ENCODE assay signal across 16 cellular contexts in the genomic region with DNA sequence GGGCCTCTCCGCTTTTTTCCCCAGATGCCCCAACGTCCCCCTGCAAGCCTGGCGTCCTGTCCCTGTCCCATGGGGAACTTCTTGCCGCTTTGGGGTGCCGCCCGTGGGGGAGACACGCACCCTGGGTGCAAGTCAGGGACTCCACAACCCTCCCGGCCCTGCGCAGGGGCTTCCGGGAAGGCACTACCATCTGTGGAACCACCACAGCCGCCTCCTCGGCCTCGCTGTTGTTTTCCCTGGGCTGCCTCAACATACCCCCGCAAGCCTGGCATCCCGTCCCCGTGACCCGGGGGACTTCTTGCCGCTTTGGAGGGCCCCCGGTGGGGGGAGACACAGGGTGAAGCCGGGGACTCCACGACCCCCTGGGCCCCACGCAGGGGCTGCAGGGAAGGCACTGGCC.
"Had no signal": no experiment of that assay in that cellular context is flagged by ENCODE, and none has a peak within 500 bp of the region (broad histone marks: within the 10 kb centered on the region; RNA-seq: fewer than 3 reads in every experiment).

No MANE protein-coding gene starts in this region.

- H3K4me3 ChIP-seq: esophagus muscularis mucosa, gastroesophageal sphincter, tibial nerve, upper lobe of right lung, vagina had no signal

- DNase-seq: effector memory CD8-positive, alpha-beta T cell; glutamatergic neuron; left colon; mammary epithelial cell; naive thymus-derived CD4-positive, alpha-beta T cell; nephron progenitor cell; stimulated activated CD4-positive, alpha-beta T cell treated with anti-CD3 and anti-CD28 coated beads, Interleukin-2, amount 100 ng/mL, for 24 hours; stimulated activated CD4-positive, alpha-beta T cell treated with anti-CD3 and anti-CD28 coated beads, Interleukin-4, amount 100 ng/mL, for 4 hours; stimulated activated naive B cell treated with anti-CD40 and anti-IgM and Interleukin-4, amounts not matched to agents 10 μg/mL and 1 μg/mL and 100 μg/mL, for 72 hours had no signal

- ATAC-seq: effector memory CD8-positive, alpha-beta T cell; gastroesophageal sphincter; left colon; naive thymus-derived CD4-positive, alpha-beta T cell; sciatic nerve; stimulated activated naive B cell treated with anti-CD40 and anti-IgM and Interleukin-4, amounts not matched to agents 10 μg/mL and 1 μg/mL and 100 μg/mL, for 72 hours; upper lobe of right lung had no signal

- H3K4me1 ChIP-seq: esophagus muscularis mucosa, gastroesophageal sphincter, tibial nerve, upper lobe of right lung, vagina had no signal

- H3K27me3 ChIP-seq: tibial nerve, upper lobe of right lung, vagina had no signal

- H3K36me3 ChIP-seq: esophagus muscularis mucosa, gastroesophageal sphincter, tibial nerve, upper lobe of right lung, vagina had no signal

- H3K27ac ChIP-seq: epithelial cell of prostate, esophagus muscularis mucosa, gastroesophageal sphincter, tibial nerve, upper lobe of right lung, vagina had no signal

- H3K9me3 ChIP-seq: esophagus muscularis mucosa, gastroesophageal sphincter, tibial nerve, upper lobe of right lung, vagina had no signal
